ENCODE assay signal across 8 cellular contexts in genomic region chr1:28091043-28091781, GRCh38. TPM values are rescaled to one million over a fixed set of nuclear protein-coding genes. Genes with fewer than 3 reads are reported as not detected.
DNase-seq lines count a peak whose midpoint lies in the region; ATAC-seq and TF ChIP-seq lines count a peak whose summit lies in the region.

No MANE protein-coding gene starts in this region.

- H3K27me3 ChIP-seq in IMR-90 (ENCODE audit: control insufficient read depth, insufficient read depth, low read length): no peaks in the 10 kb centered on the region
- H3K27me3 ChIP-seq in Peyer's patch: no peaks in the 10 kb centered on the region
- H3K27me3 ChIP-seq in fibroblast of lung (ENCODE audit: control insufficient read depth, insufficient read depth, low read length): no peaks in the 10 kb centered on the region
- no peaks in the 10 kb centered on the region for H3K27me3 ChIP-seq in thyroid gland

- H2BK15ac ChIP-seq in IMR-90 (ENCODE audit: low read depth, low read length): peak overlapping the region; percentile 62; the same call in 1 of the 3 replicates

- peaks cover 9% of the 10 kb centered on the region for H3K36me3 Mint-ChIP-seq in activated T-cell treated with anti-CD3 and anti-CD28 coated beads, Interleukin-2, amount 50 U/mL, for 24 hours (ENCODE audit: low read depth)

- 67% methylated on average over 1 of the region's 6 CpGs; no CpG with 5 or more reads in 1 of the 2 experiments for WGBS in IMR-90 (ENCODE audit: extremely low coverage in 2 of 2, insufficient read length in 1 of 2), 2 experiments
- WGBS in thyroid gland, 2 donors: 41 to 49% methylated on average over 6 of the region's 6 CpGs

- H3K79me1 ChIP-seq in IMR-90 (ENCODE audit: low read depth in 1 of 2, low read length in 2 of 2): peaks cover 3 to 17% of the 10 kb centered on the region in 2 experiments; a peak in 3 of 4 replicates

- no peak for TF ChIP-seq POLR2A in IMR-90 (IDR thresholded peaks at IDR 0.05; ENCODE audit: low read depth, low read length)
- TF ChIP-seq POLR2A in Peyer's patch (IDR thresholded peaks at IDR 0.05): no peak
- no peak for TF ChIP-seq POLR2A in thyroid gland (IDR thresholded peaks at IDR 0.05)

- POLR2A ChIA-PET in IMR-90 (lab: Charles Lee; ENCODE audit: unreplicated experiment): no interaction called here

- H3K9me3 Mint-ChIP-seq in activated T-cell treated with anti-CD3 and anti-CD28 coated beads, Interleukin-2, amount 50 U/mL, for 24 hours: no peaks in the 10 kb centered on the region

- H2AFZ ChIP-seq in IMR-90 (replicated peaks; ENCODE audit: low read length, poor library complexity) (peak overlapping the region; percentile 71), fibroblast of lung (ENCODE audit: low read length) (peak overlapping the region; percentile 65)

- ATAC-seq in IMR-90 (ENCODE audit: low read depth) (peak; percentile 31; the same call in 1 of the 2 replicates), HG03571 (IDR thresholded peaks at IDR 0.05; ENCODE audit: unreplicated experiment) (no peak)

- H3K4me3 Mint-ChIP-seq in activated T-cell treated with anti-CD3 and anti-CD28 coated beads, Interleukin-2, amount 50 U/mL, for 24 hours: no peak overlapping the region

- H3K27ac ChIP-seq in IMR-90 (ENCODE audit: insufficient read depth, low read length) (peak overlapping the region; percentile 39; the same call in 1 of the 2 replicates), Peyer's patch (no peak overlapping the region), fibroblast of lung (ENCODE audit: insufficient read depth, low read length) (no peak overlapping the region), thyroid gland (peak overlapping the region in 2 of 3 donors; percentile 21 to 52)

- TF ChIP-seq RAD21 in IMR-90 (IDR thresholded peaks at IDR 0.05; ENCODE audit: low read length): peak; percentile 95

- peaks cover 21% of the 10 kb centered on the region for H3K4me1 Mint-ChIP-seq in activated T-cell treated with anti-CD3 and anti-CD28 coated beads, Interleukin-2, amount 50 U/mL, for 24 hours (ENCODE audit: low read depth)

- no peak overlapping the region for H2AK9ac ChIP-seq in IMR-90 (replicated peaks; ENCODE audit: low read depth, low read length, poor library complexity)

- no TSS peak for BruUV-seq in IMR-90 (replicated peaks; lab: Mats Ljungman, UMichigan)

- TF ChIP-seq CTCF in IMR-90 (conservative IDR thresholded peaks at IDR 0.05; ENCODE audit: low read depth, low read length) (peak; percentile 92), Peyer's patch (IDR thresholded peaks at IDR 0.05) (peak; percentile 65 to 94 (median 92)), fibroblast of lung (conservative IDR thresholded peaks at IDR 0.05 in 1 of 2, IDR thresholded peaks at IDR 0.05 in 1 of 2; ENCODE audit: low read depth in 1 of 2, low read length in 2 of 2) (peak; percentile 91 to 94), thyroid gland (IDR thresholded peaks at IDR 0.05) (peak; percentile 47 to 90 (median 80))

- H4K8ac ChIP-seq in IMR-90 (ENCODE audit: low read depth in 2 of 2, low read length in 2 of 2): peak overlapping the region; percentile 17 to 81; a peak in 2 of 4 replicates

- H3K4me1 ChIP-seq in IMR-90 (ENCODE audit: control insufficient read depth, insufficient read depth, low read length) (no peaks in the 10 kb centered on the region; the same call in 1 of the 2 replicates), Peyer's patch (peaks cover 0 to 19% (median 4%) of the 10 kb centered on the region in 4 donors), fibroblast of lung (ENCODE audit: control insufficient read depth, extremely low read depth, insufficient read depth, low read length) (peaks cover 4% of the 10 kb centered on the region), thyroid gland (peaks cover 17 to 24% of the 10 kb centered on the region in 2 donors)

- DNase-seq in COLO829 (ENCODE audit: low spot score) (peak; percentile 52), IMR-90 (peak; percentile 72), Peyer's patch (peak; percentile 68 to 94 (median 87)), fibroblast of lung (ENCODE audit: low read depth in 2 of 2) (peak; percentile 41 to 77), nucleus accumbens (lab: John Stamatoyannopoulos, UW) (peak in 46 of 56 donors; percentile 6 to 86 (median 44)), thyroid gland (peak; percentile 73 to 83)
- peak; percentile 82 for DNase-seq in activated T-cell treated with anti-CD3 and anti-CD28 coated beads, Interleukin-2, amount 50 U/mL, for 24 hours

- H4K5ac ChIP-seq in IMR-90 (ENCODE audit: low read depth, low read length): no peak overlapping the region

- peaks cover 4% of the 10 kb centered on the region; the same call in 1 of the 2 replicates for H3K9me1 ChIP-seq in IMR-90 (ENCODE audit: insufficient read depth, low read length)

- H3K4me2 ChIP-seq in IMR-90 (ENCODE audit: low read depth, low read length) (no peak overlapping the region), fibroblast of lung (ENCODE audit: extremely low read depth, insufficient read depth, low read length) (no peak overlapping the region)

- H3K79me2 ChIP-seq in fibroblast of lung (ENCODE audit: control insufficient read depth, insufficient read depth, low read length): peaks cover 21% of the 10 kb centered on the region

- peak overlapping the region; percentile 63; the same call in 1 of the 2 replicates for H2BK20ac ChIP-seq in IMR-90 (ENCODE audit: low read depth, low read length)

- in situ Hi-C loops in IMR-90 (cut with MboI; ENCODE audit: low sequenced_read_pairs): loop anchor here (5.0 kb wide), 1 partner anchor 116 kb away; no protein-coding TSS in a partner anchor

- peak overlapping the region; percentile 69 for H4K91ac ChIP-seq in IMR-90 (ENCODE audit: insufficient read depth, low read depth, low read length)

- H2AK5ac ChIP-seq in IMR-90 (ENCODE audit: low read depth, low read length): no peak overlapping the region

- no peaks in the 10 kb centered on the region for H3K9me3 ChIP-seq in IMR-90 (ENCODE audit: control insufficient read depth, insufficient read depth, low read length)
- no peaks in the 10 kb centered on the region for H3K9me3 ChIP-seq in Peyer's patch
- H3K9me3 ChIP-seq in fibroblast of lung (ENCODE audit: control insufficient read depth, insufficient read depth, low read depth, low read length): no peaks in the 10 kb centered on the region
- no peaks in the 10 kb centered on the region for H3K9me3 ChIP-seq in thyroid gland

- dilution Hi-C loops in IMR-90 (cut with HindIII; ENCODE audit: low sequenced_read_pairs, unreplicated experiment): no loop called here

- peak overlapping the region; percentile 58; the same call in 1 of the 2 replicates for H3K9ac ChIP-seq in IMR-90 (ENCODE audit: low read depth, low read length)
- no peak overlapping the region for H3K9ac ChIP-seq in fibroblast of lung (ENCODE audit: insufficient read depth, low read length)

- intact Hi-C loops in IMR-90 (cut with micrococcal nuclease) (loop anchor here (1.0 kb wide), 1 partner anchor 118 kb away; no protein-coding TSS in a partner anchor), thyroid gland (cut with DNase I) (loop anchor here (5.0 kb wide), 1 partner anchor 116 kb away; no protein-coding TSS in a partner anchor)

- peak overlapping the region; percentile 68; the same call in 1 of the 2 replicates for H3K4ac ChIP-seq in IMR-90 (ENCODE audit: low read depth, low read length)

- H3K18ac ChIP-seq in IMR-90 (ENCODE audit: low read depth, low read length): no peak overlapping the region

- peaks cover 4% of the 10 kb centered on the region; the same call in 1 of the 2 replicates for H4K20me1 ChIP-seq in IMR-90 (ENCODE audit: insufficient read depth, low read length)
- no peaks in the 10 kb centered on the region for H4K20me1 ChIP-seq in fibroblast of lung (ENCODE audit: control insufficient read depth, extremely low read depth, insufficient read depth, low read length)

- H3K56ac ChIP-seq in IMR-90 (ENCODE audit: extremely low read depth, insufficient read depth, low read length): no peak overlapping the region

- no peak overlapping the region for H2BK5ac ChIP-seq in IMR-90 (ENCODE audit: low read depth, low read length, poor library complexity, severe bottlenecking)

- H3K27me3 Mint-ChIP-seq in activated T-cell treated with anti-CD3 and anti-CD28 coated beads, Interleukin-2, amount 50 U/mL, for 24 hours: peaks cover 11% of the 10 kb centered on the region

- H3K4me3 ChIP-seq in IMR-90 (ENCODE audit: insufficient read depth, low read depth, low read length): no peak overlapping the region
- H3K4me3 ChIP-seq in Peyer's patch: no peak overlapping the region
- H3K4me3 ChIP-seq in fibroblast of lung (replicated peaks in 1 of 4; ENCODE audit: control extremely low read depth in 1 of 4, insufficient read depth in 1 of 4, low read depth in 3 of 4, low read length in 4 of 4): no peak overlapping the region
- H3K4me3 ChIP-seq in thyroid gland (replicated peaks in 1 of 3): no peak overlapping the region

- CTCF ChIA-PET in IMR-90 (lab: Yijun Ruan, JAX): interaction anchor here (0.7 to 2.3 kb wide), 9 partner anchors 11 to 233 kb away, joined by 3 to 32 read pairs (median 5); no protein-coding TSS in a partner anchor

- no peak overlapping the region for H3K27ac Mint-ChIP-seq in activated T-cell treated with anti-CD3 and anti-CD28 coated beads, Interleukin-2, amount 50 U/mL, for 24 hours

- H3K36me3 ChIP-seq in IMR-90 (ENCODE audit: control insufficient read depth, insufficient read depth, low read length) (no peaks in the 10 kb centered on the region), Peyer's patch (no peaks in the 10 kb centered on the region), fibroblast of lung (ENCODE audit: control insufficient read depth, insufficient read depth, low read length) (no peaks in the 10 kb centered on the region), thyroid gland (no peaks in the 10 kb centered on the region)

- peak overlapping the region; percentile 61; the same call in 1 of the 2 replicates for H2BK120ac ChIP-seq in IMR-90 (ENCODE audit: low read depth, low read length)

- no peak overlapping the region for H3K14ac ChIP-seq in IMR-90 (replicated peaks; ENCODE audit: low read depth, low read length)

- H3K23ac ChIP-seq in IMR-90 (ENCODE audit: low read depth, low read length): no peak overlapping the region; the same call in 1 of the 2 replicates

TF ChIP-seq in IMR-90, 13 proteins besides CTCF, POLR2A, EP300 and RAD21:
- TF ChIP-seq MAFK (IDR thresholded peaks at IDR 0.05; ENCODE audit: low read depth, low read length): no peak
- TF ChIP-seq CEBPB (IDR thresholded peaks at IDR 0.05; ENCODE audit: low read depth, low read length): 0 out of 2 replicates have a peak, but pooled peaks have one; percentile 38
- peak; percentile 99 for TF ChIP-seq SMC3 (IDR thresholded peaks at IDR 0.05; ENCODE audit: low read depth, low read length)
TF ChIP-seq in IMR-90: peak in this region for 2.

RNA-seq across cellular contexts. Expression of gene EYA3, which starts 2.8 kb away (rescaled TPM):
- total RNA-seq in IMR-90 (2012; rRNA removed) (14.4 and 17.6 TPM in 2 replicates), Peyer's patch (10 to 100 TPM; 17.1 to 32.2 (median 23.4) TPM), fibroblast of lung (11.2 and 11.3 TPM in 2 replicates), thyroid gland (10 to 100 TPM; 19.3 to 27.7 (median 20.0) TPM)
- polyA plus RNA-seq in IMR-90 (2012; rRNA removed) (7.9 and 9.1 TPM in 2 replicates), fibroblast of lung (15.4 and 17.5 TPM in 2 replicates)
- 2.1 and 2.5 TPM in 2 replicates for polyA plus RNA-seq in IMR-90 (2012; cell fraction: cytosol; rRNA removed)
- 4.8 and 20.3 TPM in 2 replicates for polyA plus RNA-seq in IMR-90 (2012; cell fraction: nucleus; rRNA removed; ENCODE audit: low replicate concordance)
- polyA plus RNA-seq in fibroblast of lung (2012): 8.5 and 8.7 TPM in 2 replicates
- 14.6 and 18.5 TPM in 2 replicates for polyA minus RNA-seq in fibroblast of lung (ENCODE audit: low replicate concordance)

Comparison
In these comparisons a context has a peak if more than half of its experiments do, and no peak if none do; other contexts are left out.
1. H3K27ac ChIP-seq: peak in IMR-90 (single experiment) and thyroid gland (2 of 3); none in Peyer's patch (0 of 4) and fibroblast of lung (single experiment).
2. Peak in every context shown above with its lines, with median percentiles within 50 percentile points of each other: DNase-seq and CTCF ChIP-seq.